ENCODE assay signal across 8 cellular contexts in the genomic region with DNA sequence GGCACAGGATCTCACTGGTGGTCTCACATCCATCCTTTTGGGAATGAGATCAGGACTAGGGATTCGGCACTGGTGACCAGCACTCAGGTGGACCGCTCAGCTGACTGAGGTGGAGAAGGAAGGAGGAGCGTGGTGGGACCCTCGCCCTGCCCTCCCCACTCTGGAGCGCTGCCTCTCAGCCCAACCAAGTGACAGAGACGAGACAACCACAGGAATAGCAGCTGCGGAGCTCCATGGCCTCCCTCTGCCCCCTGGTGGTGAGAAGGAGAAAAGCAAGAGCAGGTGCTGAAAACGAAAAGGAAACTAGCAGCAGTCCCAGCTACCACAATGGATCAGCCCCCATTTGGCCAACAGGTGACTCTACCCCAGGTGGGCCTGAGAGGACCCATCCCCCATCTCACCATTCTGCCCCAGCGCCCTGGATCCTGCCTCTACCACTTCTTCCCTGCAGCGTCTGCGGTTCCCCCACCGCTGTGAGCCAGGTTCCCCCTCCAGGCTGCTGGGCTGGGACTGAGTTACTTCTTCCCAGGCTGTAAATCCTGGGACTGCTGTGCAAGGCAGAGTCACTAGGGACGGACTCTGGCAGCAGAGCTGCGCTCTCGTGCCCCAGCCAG. TPM values are rescaled to one million over a fixed set of nuclear protein-coding genes. Genes with fewer than 3 reads are reported as not detected.
DNase-seq lines count a peak whose midpoint lies in the region; ATAC-seq and TF ChIP-seq lines count a peak whose summit lies in the region.
"Not testable (repeated sequence)": the region's sequence is repeated elsewhere in the genome, so short reads cannot be mapped to it uniquely, and the experiment has no call there.

A gene with protein sequence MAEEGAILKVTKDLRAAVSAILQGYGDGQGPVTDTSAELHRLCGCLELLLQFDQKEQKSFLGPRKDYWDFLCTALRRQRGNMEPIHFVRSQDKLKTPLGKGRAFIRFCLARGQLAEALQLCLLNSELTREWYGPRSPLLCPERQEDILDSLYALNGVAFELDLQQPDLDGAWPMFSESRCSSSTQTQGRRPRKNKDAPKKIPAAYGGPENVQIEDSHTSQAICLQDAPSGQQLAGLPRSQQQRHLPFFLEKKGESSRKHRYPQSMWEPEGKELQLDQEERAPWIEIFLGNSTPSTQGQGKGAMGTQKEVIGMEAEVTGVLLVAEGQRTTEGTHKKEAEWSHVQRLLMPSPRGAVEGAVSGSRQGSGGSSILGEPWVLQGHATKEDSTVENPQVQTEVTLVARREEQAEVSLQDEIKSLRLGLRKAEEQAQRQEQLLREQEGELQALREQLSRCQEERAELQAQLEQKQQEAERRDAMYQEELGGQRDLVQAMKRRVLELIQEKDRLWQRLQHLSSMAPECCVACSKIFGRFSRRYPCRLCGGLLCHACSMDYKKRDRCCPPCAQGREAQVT (plus strand): TSS at position 533 of the 614 bp plus-strand sequence. CDS start 1,353 bp downstream, outside the sequence.

- H3K4me1 ChIP-seq in OCI-LY3 (ENCODE audit: low read length) = peaks cover 22% of the 10 kb centered on the region
- H3K4me1 ChIP-seq in mucosa of stomach (ENCODE audit: control insufficient read depth, insufficient read depth, low read length) = not testable (repeated sequence)

- TF ChIP-seq CTCF in OCI-LY3 (IDR thresholded peaks at IDR 0.05; ENCODE audit: low read depth, low read length) = peak; percentile 54

- H3K9ac ChIP-seq in OCI-LY3 (ENCODE audit: low read length) = peak within 1 kb of the TSS; percentile 37; the same call in 1 of the 2 replicates
- H3K9ac ChIP-seq in mucosa of stomach (ENCODE audit: low read length) = peak within 1 kb of the TSS; percentile 72

- H3K79me2 ChIP-seq in OCI-LY3 (ENCODE audit: low read length) = not testable (repeated sequence)

- peak within 1 kb of the TSS; percentile 93 for H3K4me2 ChIP-seq in OCI-LY3 (ENCODE audit: low read length)

- peak; percentile 84 for ATAC-seq in GM21717 (IDR thresholded peaks at IDR 0.05; ENCODE audit: unreplicated experiment)
- ATAC-seq in esophagus mucosa = peak; percentile 67

- 0 out of 2 replicates have a peak within 1 kb of the TSS, but pooled peaks have one; percentile 30 for H2AFZ ChIP-seq in OCI-LY3 (ENCODE audit: low read depth, low read length)

- DNase-seq in DMS114 treated with DMSO at 0.1 percent for 48 hours (lab: John Stamatoyannopoulos, UW; ENCODE audit: unreplicated experiment) (peak; percentile 66), activated T-cell treated with anti-CD3 and anti-CD28 coated beads for 24 hours (ENCODE audit: low read depth) (peak; percentile 58)
- DNase-seq in stimulated activated CD8-positive, alpha-beta memory T cell treated with anti-CD3 and anti-CD28 coated beads, Interleukin-4, amount 100 ng/mL, for 4 hours (ENCODE audit: low read depth in 2 of 2, low spot score in 1 of 2) = peak; percentile 19 to 36

- TF ChIP-seq RAD21 in Ishikawa (IDR thresholded peaks at IDR 0.05; ENCODE audit: low read depth) = peak; percentile 79

- not testable (repeated sequence) for H3K36me3 ChIP-seq in OCI-LY3 (replicated peaks; ENCODE audit: low read depth, low read length); mucosa of stomach (ENCODE audit: control insufficient read depth, insufficient read depth, low read length)

- H4K20me1 ChIP-seq in OCI-LY3 (ENCODE audit: insufficient read depth, low read length) = not testable (repeated sequence)

- not testable (repeated sequence) for H3K27ac ChIP-seq in OCI-LY3 (ENCODE audit: low read length)

- not testable (repeated sequence) for H3K9me3 ChIP-seq in OCI-LY3 (ENCODE audit: insufficient read depth, low read length); mucosa of stomach (ENCODE audit: control insufficient read depth, low read length)

- peak within 1 kb of the TSS; percentile 75 for H3K4me3 ChIP-seq in OCI-LY3 (ENCODE audit: low read length)
- not testable (repeated sequence) for H3K4me3 ChIP-seq in mucosa of stomach (ENCODE audit: low read length)

- not testable (repeated sequence) for H3K27me3 ChIP-seq in OCI-LY3 (ENCODE audit: low read depth, low read length)
- peaks cover 26% of the 10 kb centered on the region for H3K27me3 ChIP-seq in mucosa of stomach (ENCODE audit: control insufficient read depth, insufficient read depth, low read length)

- TF ChIP-seq EP300 in Ishikawa (IDR thresholded peaks at IDR 0.05; ENCODE audit: borderline replicate concordance) = not testable (repeated sequence)

RNA-seq across cellular contexts. Expression of the gene that starts here (rescaled TPM):
- total RNA-seq in esophagus mucosa = 0.12 TPM

Comparison
In these comparisons a context has a peak if more than half of its experiments do, and no peak if none do; other contexts are left out.
1. Peak in ATAC-seq in esophagus mucosa; RNA of the gene not detected or under 1 TPM.